Comparison of ENCODE assay signal across 22 cellular contexts in genomic region chr5:36346891-36347290, GRCh38. TPM values are rescaled to one million over a fixed set of nuclear protein-coding genes. Genes with fewer than 3 reads are reported as not detected.
A peak's percentile ranks its signal among the peaks of the same experiment; 100 is the strongest.
DNase-seq lines count a peak whose midpoint lies in the region; ATAC-seq and TF ChIP-seq lines count a peak whose summit lies in the region.
"Had no signal": no experiment of that assay in that cellular context is flagged by ENCODE, and none has a peak within 500 bp of the region (broad histone marks: within the 10 kb centered on the region; RNA-seq: fewer than 3 reads in every experiment).

No MANE protein-coding gene starts in this region.

- H3K4me3 Mint-ChIP-seq in GM23338: no peak overlapping the region
- H3K4me3 Mint-ChIP-seq: CD14-positive monocyte; CD4-positive, alpha-beta T cell; CD8-positive, alpha-beta memory T cell; H9 had no signal

- ATAC-seq in GM23338: no peak
- ATAC-seq in HG02885 (IDR thresholded peaks at IDR 0.05; ENCODE audit: poor library complexity, unreplicated experiment): no peak
- ATAC-seq in GM21825 (IDR thresholded peaks at IDR 0.05; ENCODE audit: unreplicated experiment): no peak
- ATAC-seq: A549, HCT116 had no signal

- H3K9me2 ChIP-seq in GM23338 (ENCODE audit: insufficient read depth) (no peaks in the 10 kb centered on the region), OCI-LY7 (ENCODE audit: insufficient read depth, low read length) (no peaks in the 10 kb centered on the region)

- no peak overlapping the region for H3K4me2 ChIP-seq in GM23338
- H3K4me2 ChIP-seq in OCI-LY7 (ENCODE audit: low read length): no peak overlapping the region
- H3K4me2 ChIP-seq: A549; BLaER1 treated with 17β-estradiol and CSF1 and Interleukin-3, amounts not matched to agents 10 nM and 100 nM had no signal

- POLR2A ChIA-PET in OCI-LY7 (lab: Charles Lee): interaction anchor here (0.6 to 2.2 kb wide), 10 partner anchors 9 to 168 kb away, joined by 3 to 8 read pairs (median 4); no protein-coding TSS in a partner anchor

- no peak overlapping the region for H3K27ac Mint-ChIP-seq in GM23338
- H3K27ac Mint-ChIP-seq: CD14-positive monocyte; CD4-positive, alpha-beta T cell; CD8-positive, alpha-beta memory T cell; H9 had no signal

- H3K4me1 ChIP-seq in GM23338 (ENCODE audit: insufficient read depth) (no peaks in the 10 kb centered on the region), OCI-LY7 (ENCODE audit: insufficient read depth, low read length, poor library complexity, severe bottlenecking) (no peaks in the 10 kb centered on the region)
- H3K4me1 ChIP-seq: A549; BE2C; BLaER1 treated with 17β-estradiol and CSF1 and Interleukin-3, amounts not matched to agents 10 nM and 100 nM had no signal

- TF ChIP-seq CTCF in GM23338 (conservative IDR thresholded peaks at IDR 0.05; ENCODE audit: low read depth in 2 of 2) (no peak), OCI-LY7 (conservative IDR thresholded peaks at IDR 0.05; ENCODE audit: low read length) (no peak), choroid plexus epithelial cell (conservative IDR thresholded peaks at IDR 0.05; ENCODE audit: low read depth, low read length) (no peak)

- CTCF ChIA-PET in OCI-LY7 (lab: Charles Lee; ENCODE audit: unreplicated experiment): no interaction called here

- H3K36me3 Mint-ChIP-seq in GM23338 (ENCODE audit: low read depth): no peaks in the 10 kb centered on the region
- H3K36me3 Mint-ChIP-seq: CD14-positive monocyte; CD8-positive, alpha-beta memory T cell had no signal

- H3K27ac ChIP-seq in GM23338 (ENCODE audit: low read depth) (no peak overlapping the region), OCI-LY7 (ENCODE audit: low read depth, low read length, poor library complexity, severe bottlenecking) (no peak overlapping the region)
- H3K27ac ChIP-seq: A549; BLaER1 treated with 17β-estradiol and CSF1 and Interleukin-3, amounts not matched to agents 10 nM and 100 nM had no signal

- no peak overlapping the region for H3K4me3 ChIP-seq in GM23338
- H3K4me3 ChIP-seq in OCI-LY7 (ENCODE audit: low read depth, low read length, poor library complexity, severe bottlenecking): no peak overlapping the region
- H3K4me3 ChIP-seq in choroid plexus epithelial cell (ENCODE audit: low read depth, low read length): no peak overlapping the region
- H3K4me3 ChIP-seq: A549; BLaER1 treated with 17β-estradiol and CSF1 and Interleukin-3, amounts not matched to agents 10 nM and 100 nM had no signal

- no peaks in the 10 kb centered on the region for H3K27me3 ChIP-seq in GM23338 (ENCODE audit: insufficient read depth)
- H3K27me3 ChIP-seq: BLaER1 treated with 17β-estradiol and CSF1 and Interleukin-3, amounts not matched to agents 10 nM and 100 nM had no signal

- H3K9me3 ChIP-seq in OCI-LY7 (ENCODE audit: low read length): no peaks in the 10 kb centered on the region
- H3K9me3 ChIP-seq: A549, BE2C had no signal

- H3K27me3 Mint-ChIP-seq in GM23338 (ENCODE audit: insufficient read depth, low read depth, poor library complexity): peaks cover 4% of the 10 kb centered on the region

- H3K9me3 Mint-ChIP-seq in GM23338: peaks cover 10% of the 10 kb centered on the region

- no peaks in the 10 kb centered on the region for H3K4me1 Mint-ChIP-seq in GM23338
- H3K4me1 Mint-ChIP-seq: CD14-positive monocyte; CD8-positive, alpha-beta memory T cell; H9 had no signal

- H3K79me2 ChIP-seq in GM23338 (replicated peaks; ENCODE audit: insufficient read depth) (no peaks in the 10 kb centered on the region), OCI-LY7 (ENCODE audit: insufficient read depth, low read depth, low read length) (no peaks in the 10 kb centered on the region)

- H2AFZ ChIP-seq in GM23338 (0 out of 2 replicates have a peak overlapping the region, but pooled peaks have one; percentile 3), OCI-LY7 (ENCODE audit: low read length) (peak overlapping the region; percentile 94)

- BruUV-seq in OCI-LY7 (replicated peaks; lab: Mats Ljungman, UMichigan): no TSS peak

- H3K36me3 ChIP-seq in GM23338 (ENCODE audit: insufficient read depth) (no peaks in the 10 kb centered on the region), OCI-LY7 (ENCODE audit: insufficient read depth, low read length) (no peaks in the 10 kb centered on the region; the same call in 1 of the 2 replicates)
- H3K36me3 ChIP-seq: BE2C; BLaER1 treated with 17β-estradiol and CSF1 and Interleukin-3, amounts not matched to agents 10 nM and 100 nM had no signal

- H4K20me1 ChIP-seq in GM23338 (replicated peaks; ENCODE audit: insufficient read depth) (no peaks in the 10 kb centered on the region), OCI-LY7 (ENCODE audit: insufficient read depth, low read length) (no peaks in the 10 kb centered on the region)
- H4K20me1 ChIP-seq: BLaER1 treated with 17β-estradiol and CSF1 and Interleukin-3, amounts not matched to agents 10 nM and 100 nM had no signal

- intact Hi-C loops in OCI-LY7 (cut with micrococcal nuclease; ENCODE audit: unreplicated experiment): no loop called here

- no peaks in the 10 kb centered on the region for H3F3A ChIP-seq in GM23338 (replicated peaks; ENCODE audit: low read depth)

- DNase-seq in GM23338 (ENCODE audit: low spot score): no peak
- no peak for DNase-seq in OCI-LY7 (ENCODE audit: low spot score)
- peak; percentile 20 for DNase-seq in choroid plexus epithelial cell (ENCODE audit: low read depth)
- peak; percentile 67 for DNase-seq in smooth muscle cell of the brain vasculature (ENCODE audit: low read depth, low spot score)
- DNase-seq in GM03348 (ENCODE audit: low spot score): no peak
- DNase-seq: 8988T; ACHN; AML-193; BE2C; CD4-positive, alpha-beta T cell; CD8-positive, alpha-beta memory T cell; DMS 273 treated with DMSO at 0.1 percent for 48 hours; DMS79; EL; GDM1; H9 had no signal

TF ChIP-seq in GM23338, 12 proteins besides CTCF, POLR2A, EP300 and RAD21 (continues in another document):
- TF ChIP-seq STAT1 (IDR thresholded peaks at IDR 0.05; ENCODE audit: unreplicated experiment) (no peak), JUNB (IDR thresholded peaks at IDR 0.05; ENCODE audit: unreplicated experiment) (no peak), CREB1 (CRISPR knock-in tag; IDR thresholded peaks at IDR 0.05; ENCODE audit: low read depth) (no peak), NANOG (IDR thresholded peaks at IDR 0.05; ENCODE audit: borderline replicate concordance) (no peak), ZNF331 (CRISPR knock-in tag; IDR thresholded peaks at IDR 0.05; ENCODE audit: low read depth) (no peak), POLR2AphosphoS5 (IDR thresholded peaks at IDR 0.05; ENCODE audit: low read depth) (no peak), EZH2phosphoT487 (IDR thresholded peaks at IDR 0.05; ENCODE audit: unreplicated experiment) (no peak), ZNF114 (CRISPR knock-in tag; IDR thresholded peaks at IDR 0.05) (no peak)
- TF ChIP-seq, protein P1, sequence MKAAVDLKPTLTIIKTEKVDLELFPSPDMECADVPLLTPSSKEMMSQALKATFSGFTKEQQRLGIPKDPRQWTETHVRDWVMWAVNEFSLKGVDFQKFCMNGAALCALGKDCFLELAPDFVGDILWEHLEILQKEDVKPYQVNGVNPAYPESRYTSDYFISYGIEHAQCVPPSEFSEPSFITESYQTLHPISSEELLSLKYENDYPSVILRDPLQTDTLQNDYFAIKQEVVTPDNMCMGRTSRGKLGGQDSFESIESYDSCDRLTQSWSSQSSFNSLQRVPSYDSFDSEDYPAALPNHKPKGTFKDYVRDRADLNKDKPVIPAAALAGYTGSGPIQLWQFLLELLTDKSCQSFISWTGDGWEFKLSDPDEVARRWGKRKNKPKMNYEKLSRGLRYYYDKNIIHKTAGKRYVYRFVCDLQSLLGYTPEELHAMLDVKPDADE (IDR thresholded peaks at IDR 0.05): no peak
- TF ChIP-seq, protein P2, sequence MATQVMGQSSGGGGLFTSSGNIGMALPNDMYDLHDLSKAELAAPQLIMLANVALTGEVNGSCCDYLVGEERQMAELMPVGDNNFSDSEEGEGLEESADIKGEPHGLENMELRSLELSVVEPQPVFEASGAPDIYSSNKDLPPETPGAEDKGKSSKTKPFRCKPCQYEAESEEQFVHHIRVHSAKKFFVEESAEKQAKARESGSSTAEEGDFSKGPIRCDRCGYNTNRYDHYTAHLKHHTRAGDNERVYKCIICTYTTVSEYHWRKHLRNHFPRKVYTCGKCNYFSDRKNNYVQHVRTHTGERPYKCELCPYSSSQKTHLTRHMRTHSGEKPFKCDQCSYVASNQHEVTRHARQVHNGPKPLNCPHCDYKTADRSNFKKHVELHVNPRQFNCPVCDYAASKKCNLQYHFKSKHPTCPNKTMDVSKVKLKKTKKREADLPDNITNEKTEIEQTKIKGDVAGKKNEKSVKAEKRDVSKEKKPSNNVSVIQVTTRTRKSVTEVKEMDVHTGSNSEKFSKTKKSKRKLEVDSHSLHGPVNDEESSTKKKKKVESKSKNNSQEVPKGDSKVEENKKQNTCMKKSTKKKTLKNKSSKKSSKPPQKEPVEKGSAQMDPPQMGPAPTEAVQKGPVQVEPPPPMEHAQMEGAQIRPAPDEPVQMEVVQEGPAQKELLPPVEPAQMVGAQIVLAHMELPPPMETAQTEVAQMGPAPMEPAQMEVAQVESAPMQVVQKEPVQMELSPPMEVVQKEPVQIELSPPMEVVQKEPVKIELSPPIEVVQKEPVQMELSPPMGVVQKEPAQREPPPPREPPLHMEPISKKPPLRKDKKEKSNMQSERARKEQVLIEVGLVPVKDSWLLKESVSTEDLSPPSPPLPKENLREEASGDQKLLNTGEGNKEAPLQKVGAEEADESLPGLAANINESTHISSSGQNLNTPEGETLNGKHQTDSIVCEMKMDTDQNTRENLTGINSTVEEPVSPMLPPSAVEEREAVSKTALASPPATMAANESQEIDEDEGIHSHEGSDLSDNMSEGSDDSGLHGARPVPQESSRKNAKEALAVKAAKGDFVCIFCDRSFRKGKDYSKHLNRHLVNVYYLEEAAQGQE (IDR thresholded peaks at IDR 0.05; ENCODE audit: unreplicated experiment): no peak

RNA-seq across cellular contexts. Expression of gene RANBP3L, which starts 45.2 kb away (rescaled TPM):
- not detected in 2 replicates for total RNA-seq in GM23338 (2014; rRNA removed; shearing (Covaris generic))
- polyA plus RNA-seq in GM23338 (2016; fragmentation: Nextera tagmentation; extraction: Ambion mirVana): 0.10 TPM in 1 of 2 replicates, not detected in the other
- total RNA-seq in OCI-LY7 (2014; rRNA removed; shearing (Covaris generic)): not detected in 2 replicates
- not detected in 2 replicates for total RNA-seq in OCI-LY7 (2022)
- total RNA-seq: CD4-positive, alpha-beta T cell; CD8-positive, alpha-beta memory T cell; H9 had no signal
- polyA plus RNA-seq: A549; CD14-positive monocyte; CD8-positive, alpha-beta memory T cell had no signal

Comparison
In these comparisons a context has a peak if more than half of its experiments do, and no peak if none do; other contexts are left out.
1. DNase-seq: peak in choroid plexus epithelial cell (single experiment) and smooth muscle cell of the brain vasculature (single experiment); none in GM23338 (single experiment), OCI-LY7 (single experiment) and GM03348 (single experiment).